In genomic region chr6:115602471-115602870, GRCh38 we compare ENCODE assay signal across 24 cellular contexts.
"Had no signal": no experiment of that assay in that cellular context is flagged by ENCODE, and none has a peak within 500 bp of the region (broad histone marks: within the 10 kb centered on the region; RNA-seq: fewer than 3 reads in every experiment).

No MANE protein-coding gene starts in this region.

- H3K4me1 ChIP-seq: left lung, psoas muscle, spleen, testis, tibial nerve, upper lobe of left lung had no signal

- H3K27me3 ChIP-seq: dorsolateral prefrontal cortex, left lung, ovary, spleen, testis, tibial nerve, upper lobe of left lung had no signal

- H3K4me3 ChIP-seq: dorsolateral prefrontal cortex, left lung, mucosa of descending colon, ovary, psoas muscle, skin epidermis, spleen, testis, tibial nerve, upper lobe of left lung had no signal

- H3K9me3 ChIP-seq: left lung, mucosa of descending colon, ovary, psoas muscle, testis, upper lobe of left lung had no signal

- DNase-seq: dorsolateral prefrontal cortex; effector CD4-positive, alpha-beta T cell; head of caudate nucleus; left cardiac atrium; left lung; mesenchymal stem cell; mucosa of descending colon; naive B cell; occipital lobe; ovary; posterior cingulate gyrus; psoas muscle; right cardiac atrium; spleen; stimulated activated CD4-positive, alpha-beta T cell treated with anti-CD3 and anti-CD28 coated beads, Interleukin-4, amount 100 ng/mL, for 4 hours; stimulated activated naive CD8-positive, alpha-beta T cell treated with anti-CD3 and anti-CD28 coated beads, Interleukin-15, Interleukin-2, amounts not matched to agents 100 U/mL and 50 U/mL, for 24 hours; testis; upper lobe of left lung had no signal

- H3K36me3 Mint-ChIP-seq: mesothelial cell of epicardium; naive B cell; natural killer cell treated with Interleukin-12 subunit alpha and Interleukin-12 subunit beta and Interleukin-15 and Interleukin-18, amount 100 ng/mL, for 72 hours; stimulated activated memory B cell treated with anti-CD40 and anti-IgM and Interleukin-4, amounts not matched to agents 10 μg/mL and 1 μg/mL and 100 μg/mL, for 72 hours had no signal

- H3K36me3 ChIP-seq: left lung, ovary, spleen, tibial nerve, upper lobe of left lung had no signal

- H3K4me3 Mint-ChIP-seq: mesothelial cell of epicardium; naive B cell; natural killer cell treated with Interleukin-12 subunit alpha and Interleukin-12 subunit beta and Interleukin-15 and Interleukin-18, amount 100 ng/mL, for 72 hours; neural crest cell; stimulated activated memory B cell treated with anti-CD40 and anti-IgM and Interleukin-4, amounts not matched to agents 10 μg/mL and 1 μg/mL and 100 μg/mL, for 72 hours had no signal

- ATAC-seq: left cardiac atrium; left lung; mucosa of descending colon; natural killer cell treated with Interleukin-12 subunit alpha and Interleukin-12 subunit beta and Interleukin-15 and Interleukin-18, amount 100 ng/mL, for 72 hours; psoas muscle; right cardiac atrium; stimulated activated memory B cell treated with anti-CD40 and anti-IgM and Interleukin-4, amounts not matched to agents 10 μg/mL and 1 μg/mL and 100 μg/mL, for 72 hours; stimulated activated naive CD8-positive, alpha-beta T cell treated with anti-CD3 and anti-CD28 coated beads, Interleukin-15, Interleukin-2, amounts not matched to agents 100 U/mL and 50 U/mL, for 24 hours had no signal

- H3K27ac ChIP-seq: dorsolateral prefrontal cortex, left lung, ovary, psoas muscle, skin epidermis, spleen, testis, tibial nerve, upper lobe of left lung had no signal

- H3K27me3 Mint-ChIP-seq: naive B cell; natural killer cell treated with Interleukin-12 subunit alpha and Interleukin-12 subunit beta and Interleukin-15 and Interleukin-18, amount 100 ng/mL, for 72 hours; stimulated activated memory B cell treated with anti-CD40 and anti-IgM and Interleukin-4, amounts not matched to agents 10 μg/mL and 1 μg/mL and 100 μg/mL, for 72 hours had no signal

- H3K27ac Mint-ChIP-seq: mesothelial cell of epicardium; naive B cell; natural killer cell treated with Interleukin-12 subunit alpha and Interleukin-12 subunit beta and Interleukin-15 and Interleukin-18, amount 100 ng/mL, for 72 hours; stimulated activated memory B cell treated with anti-CD40 and anti-IgM and Interleukin-4, amounts not matched to agents 10 μg/mL and 1 μg/mL and 100 μg/mL, for 72 hours had no signal

- H3K4me1 Mint-ChIP-seq: naive B cell; neural crest cell; stimulated activated memory B cell treated with anti-CD40 and anti-IgM and Interleukin-4, amounts not matched to agents 10 μg/mL and 1 μg/mL and 100 μg/mL, for 72 hours had no signal
